In genomic region chr11:44065851-44066731, GRCh38 we compare ENCODE assay signal across 1 cellular context.
TF ChIP-seq lines count a peak whose summit lies in the region.

Gene ACCS, plus strand, starts transcription at chr11:44066270. Its CDS starts 1,358 bp downstream, at chr11:44067628.

TF ChIP-seq in GM12878, 131 proteins besides CTCF, POLR2A, EP300 and RAD21 (continued from another document and continues in another):
- no peak for TF ChIP-seq PRDM15 (CRISPR knock-in tag; IDR thresholded peaks at IDR 0.05)
- TF ChIP-seq MTA2 (IDR thresholded peaks at IDR 0.05; ENCODE audit: low read depth) = peak; percentile 40; the same call in 1 of the 2 replicates
- no peak; the same call in 1 of the 2 replicates for TF ChIP-seq ZNF217 (IDR thresholded peaks at IDR 0.05)
- 0 out of 2 replicates have a peak, but pooled peaks have one; percentile 54 for TF ChIP-seq SMAD5 (IDR thresholded peaks at IDR 0.05; ENCODE audit: low read depth)
- 0 out of 2 replicates have a peak, but pooled peaks have one; percentile 57 for TF ChIP-seq ZNF592 (IDR thresholded peaks at IDR 0.05)
- TF ChIP-seq EED (IDR thresholded peaks at IDR 0.05; ENCODE audit: low read depth) = peak; percentile 23; the same call in 1 of the 2 replicates
- TF ChIP-seq MYB (IDR thresholded peaks at IDR 0.05; ENCODE audit: borderline replicate concordance, low read depth, low read length) = no peak
- peak; percentile 87 for TF ChIP-seq USF1 (IDR thresholded peaks at IDR 0.05; ENCODE audit: borderline replicate concordance, extremely low read length, insufficient read depth, low read depth, low read length)
- TF ChIP-seq SMC3 (IDR thresholded peaks at IDR 0.05; ENCODE audit: borderline replicate concordance, low read length) = no peak
- 0 out of 2 replicates have a peak, but pooled peaks have one; percentile 36 for TF ChIP-seq RB1 (IDR thresholded peaks at IDR 0.05; ENCODE audit: borderline replicate concordance)
- TF ChIP-seq MYC (IDR thresholded peaks at IDR 0.05; ENCODE audit: insufficient read depth, insufficient read length, insufficient replicate concordance, low read length, severe bottlenecking) = no peak
- no peak for TF ChIP-seq WRNIP1 (IDR thresholded peaks at IDR 0.05; ENCODE audit: borderline replicate concordance, low read depth, low read length)
- TF ChIP-seq NR2C2 (IDR thresholded peaks at IDR 0.05; ENCODE audit: borderline replicate concordance, control insufficient read depth, insufficient read length, low read depth) = no peak
- no peak for TF ChIP-seq ZBTB33 (IDR thresholded peaks at IDR 0.05)
- peak; percentile 42; the same call in 1 of the 2 replicates for TF ChIP-seq NFIC (IDR thresholded peaks at IDR 0.05; ENCODE audit: low read depth, low read length)
- no peak for TF ChIP-seq NRF1 (conservative IDR thresholded peaks at IDR 0.05; ENCODE audit: low read depth, low read length)
- TF ChIP-seq CBX5 (IDR thresholded peaks at IDR 0.05; ENCODE audit: low read depth) = 0 out of 2 replicates have a peak, but pooled peaks have one; percentile 36
- TF ChIP-seq GABPA (IDR thresholded peaks at IDR 0.05; ENCODE audit: low read depth) = no peak
- TF ChIP-seq SIN3A (IDR thresholded peaks at IDR 0.05; ENCODE audit: low read depth, low read length) = no peak
- TF ChIP-seq RELA (IDR thresholded peaks at IDR 0.05; ENCODE audit: borderline replicate concordance, partially characterized antibody) = peak; percentile 57
- TF ChIP-seq ZNF24 (IDR thresholded peaks at IDR 0.05) = no peak
- no peak for TF ChIP-seq SUZ12 (IDR thresholded peaks at IDR 0.05; ENCODE audit: unreplicated experiment)
- no peak for TF ChIP-seq CHD4 (IDR thresholded peaks at IDR 0.05)
- TF ChIP-seq ELK1 (IDR thresholded peaks at IDR 0.05; ENCODE audit: low read depth, low read length) = peak; percentile 77
- no peak for TF ChIP-seq NR2C1 (IDR thresholded peaks at IDR 0.05)
- no peak for TF ChIP-seq TCF12 (IDR thresholded peaks at IDR 0.05; ENCODE audit: low read depth, low read length)
- no peak for TF ChIP-seq BCLAF1 (IDR thresholded peaks at IDR 0.05)
- TF ChIP-seq IRF5 (IDR thresholded peaks at IDR 0.05; ENCODE audit: borderline replicate concordance) = peak; percentile 70
- no peak for TF ChIP-seq CBX3 (IDR thresholded peaks at IDR 0.05; ENCODE audit: borderline replicate concordance, low read depth)
- TF ChIP-seq ZNF274 (IDR thresholded peaks at IDR 0.05; ENCODE audit: insufficient read depth, insufficient read length) = no peak
- no peak for TF ChIP-seq KDM1A (IDR thresholded peaks at IDR 0.05; ENCODE audit: borderline replicate concordance)
- TF ChIP-seq MEF2A (IDR thresholded peaks at IDR 0.05; ENCODE audit: insufficient read depth, low read depth, low read length) = no peak
- TF ChIP-seq BCL3 (IDR thresholded peaks at IDR 0.05; ENCODE audit: borderline replicate concordance, insufficient read depth, low read depth, low read length, poor library complexity, severe bottlenecking) = no peak
- TF ChIP-seq ZNF207 (IDR thresholded peaks at IDR 0.05; ENCODE audit: borderline replicate concordance) = peak; percentile 87
- no peak for TF ChIP-seq ZBTB11 (CRISPR knock-in tag; IDR thresholded peaks at IDR 0.05)
- TF ChIP-seq FOS (IDR thresholded peaks at IDR 0.05; ENCODE audit: borderline replicate concordance, extremely low read depth, insufficient read length) = no peak
- TF ChIP-seq MAX (IDR thresholded peaks at IDR 0.05; ENCODE audit: low read depth, low read length) = peak; percentile 77
